8 cellular contexts compared by ENCODE assay signal in the genomic region with DNA sequence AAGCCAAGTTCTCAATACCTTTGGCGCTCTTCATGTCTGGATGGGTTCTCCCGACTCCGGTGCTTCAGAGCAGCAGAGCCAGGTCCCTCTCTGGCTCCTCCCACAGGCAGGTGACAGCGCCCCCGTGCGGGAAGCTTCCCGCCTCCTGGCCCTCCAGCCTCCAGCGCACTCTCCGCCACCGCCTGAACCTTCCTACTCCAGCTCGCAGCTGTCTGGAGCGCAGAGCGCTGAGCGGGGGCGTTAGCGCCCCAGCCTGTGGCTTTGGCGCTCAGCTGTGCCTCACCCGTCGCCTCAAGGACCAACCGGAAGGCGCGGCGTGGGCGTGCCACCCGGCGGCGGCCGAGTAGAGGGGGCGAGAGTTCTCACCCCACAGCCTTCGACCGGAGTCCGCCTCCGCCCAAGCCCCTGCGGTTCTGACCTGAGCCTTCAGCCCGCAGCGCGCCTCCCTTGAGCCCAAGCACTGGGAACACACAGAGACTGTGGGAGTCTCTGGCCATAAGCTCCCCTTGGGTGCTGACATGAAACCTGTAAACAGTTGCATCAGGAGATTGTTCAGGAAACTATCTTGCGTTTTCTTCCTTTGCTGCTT. TPM values are rescaled to one million over a fixed set of nuclear protein-coding genes. Genes with fewer than 3 reads are reported as not detected.
DNase-seq lines count a peak whose midpoint lies in the region; ATAC-seq lines count a peak whose summit lies in the region.

A gene with protein sequence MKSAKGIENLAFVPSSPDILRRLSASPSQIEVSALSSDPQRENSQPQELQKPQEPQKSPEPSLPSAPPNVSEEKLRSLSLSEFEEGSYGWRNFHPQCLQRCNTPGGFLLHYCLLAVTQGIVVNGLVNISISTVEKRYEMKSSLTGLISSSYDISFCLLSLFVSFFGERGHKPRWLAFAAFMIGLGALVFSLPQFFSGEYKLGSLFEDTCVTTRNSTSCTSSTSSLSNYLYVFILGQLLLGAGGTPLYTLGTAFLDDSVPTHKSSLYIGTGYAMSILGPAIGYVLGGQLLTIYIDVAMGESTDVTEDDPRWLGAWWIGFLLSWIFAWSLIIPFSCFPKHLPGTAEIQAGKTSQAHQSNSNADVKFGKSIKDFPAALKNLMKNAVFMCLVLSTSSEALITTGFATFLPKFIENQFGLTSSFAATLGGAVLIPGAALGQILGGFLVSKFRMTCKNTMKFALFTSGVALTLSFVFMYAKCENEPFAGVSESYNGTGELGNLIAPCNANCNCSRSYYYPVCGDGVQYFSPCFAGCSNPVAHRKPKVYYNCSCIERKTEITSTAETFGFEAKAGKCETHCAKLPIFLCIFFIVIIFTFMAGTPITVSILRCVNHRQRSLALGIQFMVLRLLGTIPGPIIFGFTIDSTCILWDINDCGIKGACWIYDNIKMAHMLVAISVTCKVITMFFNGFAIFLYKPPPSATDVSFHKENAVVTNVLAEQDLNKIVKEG (minus strand): TSS at position 56 of the 589 bp plus-strand sequence. CDS start 22 bp downstream, at position 34.

- no peaks in the 10 kb centered on the region for H3K36me3 Mint-ChIP-seq in activated CD8-positive, alpha-beta T cell treated with anti-CD3 and anti-CD28 coated beads, Interleukin-2, amount 10 ng/mL, durations not matched to agents 7 days and 5 days (ENCODE audit: low read depth)
- H3K36me3 Mint-ChIP-seq in effector memory CD8-positive, alpha-beta T cell (ENCODE audit: insufficient read depth), result no peaks in the 10 kb centered on the region

- WGBS in mesodermal cell (ENCODE audit: insufficient coverage in 2 of 2), 2 experiments, result 6 to 7% methylated on average over 22 to 38 of the region's 38 CpGs

- peaks cover 9% of the 10 kb centered on the region for H3K27me3 Mint-ChIP-seq in activated CD8-positive, alpha-beta T cell treated with anti-CD3 and anti-CD28 coated beads, Interleukin-2, amount 10 ng/mL, durations not matched to agents 7 days and 5 days (ENCODE audit: low read depth)
- no peaks in the 10 kb centered on the region for H3K27me3 Mint-ChIP-seq in effector memory CD8-positive, alpha-beta T cell

- H3K9me3 Mint-ChIP-seq in activated CD8-positive, alpha-beta T cell treated with anti-CD3 and anti-CD28 coated beads, Interleukin-2, amount 10 ng/mL, durations not matched to agents 7 days and 5 days (ENCODE audit: insufficient read depth), result no peaks in the 10 kb centered on the region
- no peaks in the 10 kb centered on the region for H3K9me3 Mint-ChIP-seq in effector memory CD8-positive, alpha-beta T cell

- no peaks in the 10 kb centered on the region for H3K4me1 ChIP-seq in mesodermal cell (ENCODE audit: control insufficient read depth, insufficient read depth, low read length, poor library complexity, severe bottlenecking)

- CTCF ChIA-PET in activated CD8-positive, alpha-beta T cell treated with anti-CD3 and anti-CD28 coated beads, Interleukin-2, amount 10 ng/mL, durations not matched to agents 7 days and 5 days (lab: Charles Lee), result interaction anchor here (0.9 to 2.3 kb wide), 6 partner anchors 10 to 51 kb away, joined by 5 to 10 read pairs (median 6); no protein-coding TSS in a partner anchor

- H3K27ac ChIP-seq in mesodermal cell (ENCODE audit: low read depth, low read length, severe bottlenecking), result no peak within 1 kb of the TSS

- peak within 1 kb of the TSS; percentile 44 for H3K4me3 ChIP-seq in mesodermal cell (ENCODE audit: extremely low read depth, insufficient read depth, low read length, poor library complexity, severe bottlenecking)

- ATAC-seq in HG03103 (IDR thresholded peaks at IDR 0.05; ENCODE audit: low read depth, unreplicated experiment), result peak; percentile 97
- peak; percentile 97 for ATAC-seq in activated CD8-positive, alpha-beta T cell treated with anti-CD3 and anti-CD28 coated beads, Interleukin-2, amount 10 ng/mL, durations not matched to agents 7 days and 5 days
- peak; percentile 95 for ATAC-seq in effector memory CD8-positive, alpha-beta T cell (replicated peaks)

- H3K27ac Mint-ChIP-seq in activated CD8-positive, alpha-beta T cell treated with anti-CD3 and anti-CD28 coated beads, Interleukin-2, amount 10 ng/mL, durations not matched to agents 7 days and 5 days, result peak within 1 kb of the TSS; percentile 80
- peak within 1 kb of the TSS; percentile 84 to 85 for H3K27ac Mint-ChIP-seq in effector memory CD8-positive, alpha-beta T cell

- no peaks in the 10 kb centered on the region for H3K36me3 ChIP-seq in mesodermal cell (ENCODE audit: control insufficient read depth, insufficient read depth, low read length)

- POLR2A ChIA-PET in activated CD8-positive, alpha-beta T cell treated with anti-CD3 and anti-CD28 coated beads, Interleukin-2, amount 10 ng/mL, durations not matched to agents 7 days and 5 days (lab: Charles Lee), result no interaction called here

- DNase-seq in NK-92 treated with Interleukin-12 subunit alpha and Interleukin-12 subunit beta, amount 100 ng/mL, for 24 hours (lab: John Stamatoyannopoulos, UW), result peak; percentile 72
- no peak for DNase-seq in NK-92 (lab: John Stamatoyannopoulos, UW; ENCODE audit: unreplicated experiment)
- peak; percentile 89 for DNase-seq in NCI-H345 (lab: John Stamatoyannopoulos, UW)
- peak; percentile 83 for DNase-seq in activated CD8-positive, alpha-beta T cell treated with anti-CD3 and anti-CD28 coated beads, Interleukin-2, amount 10 ng/mL, durations not matched to agents 7 days and 5 days
- DNase-seq in effector memory CD8-positive, alpha-beta T cell, result peak; percentile 57 to 62 (median 61)
- DNase-seq in stimulated activated CD8-positive, alpha-beta memory T cell treated with anti-CD3 and anti-CD28 coated beads, Interleukin-12 subunit alpha, Interleukin-12 subunit beta, amount 100 ng/mL, for 1 hour (ENCODE audit: low read depth), result peak; percentile 30

- H3K4me3 Mint-ChIP-seq in activated CD8-positive, alpha-beta T cell treated with anti-CD3 and anti-CD28 coated beads, Interleukin-2, amount 10 ng/mL, durations not matched to agents 7 days and 5 days, result peak within 1 kb of the TSS; percentile 83
- H3K4me3 Mint-ChIP-seq in effector memory CD8-positive, alpha-beta T cell, result peak within 1 kb of the TSS; percentile 89 to 91

- no peaks in the 10 kb centered on the region for H3K9me3 ChIP-seq in mesodermal cell (ENCODE audit: control insufficient read depth, low read length)

- H3K4me1 Mint-ChIP-seq in activated CD8-positive, alpha-beta T cell treated with anti-CD3 and anti-CD28 coated beads, Interleukin-2, amount 10 ng/mL, durations not matched to agents 7 days and 5 days (ENCODE audit: low read depth), result peaks cover 25% of the 10 kb centered on the region
- H3K4me1 Mint-ChIP-seq in effector memory CD8-positive, alpha-beta T cell (ENCODE audit: low read depth in 2 of 2), result peaks cover 16 to 17% of the 10 kb centered on the region in 2 donors

RNA-seq across cellular contexts. Expression of the gene that starts here (rescaled TPM):
- total RNA-seq in activated CD8-positive, alpha-beta T cell treated with anti-CD3 and anti-CD28 coated beads, Interleukin-2, amount 10 ng/mL, durations not matched to agents 7 days and 5 days, result under 1 TPM; 0.74 to 0.76 TPM
- 1.6 TPM for polyA plus RNA-seq in mesodermal cell (2013, experiment 1 of 2)
- 2.1 TPM for polyA plus RNA-seq in mesodermal cell (2013, experiment 2 of 2)

Comparison
In these comparisons a context has a peak if more than half of its experiments do, and no peak if none do; other contexts are left out.
1. Peak in DNase-seq and ATAC-seq in activated CD8-positive, alpha-beta T cell treated with anti-CD3 and anti-CD28 coated beads, Interleukin-2, amount 10 ng/mL, durations not matched to agents 7 days and 5 days; RNA of the gene not detected or under 1 TPM.